In genomic region chr10:110496553-110497437, GRCh38 we compare ENCODE assay signal across 8 cellular contexts. TPM values are rescaled to one million over a fixed set of nuclear protein-coding genes. Genes with fewer than 3 reads are reported as not detected.
A peak's percentile ranks its signal among the peaks of the same experiment; 100 is the strongest.
DNase-seq lines count a peak whose midpoint lies in the region; ATAC-seq and TF ChIP-seq lines count a peak whose summit lies in the region.

No MANE protein-coding gene starts in this region.

- ATAC-seq in GM18867 (IDR thresholded peaks at IDR 0.05; ENCODE audit: unreplicated experiment) (no peak), GM21717 (IDR thresholded peaks at IDR 0.05; ENCODE audit: unreplicated experiment) (no peak)

- intact Hi-C loops in lower leg skin (cut with DNase I; ENCODE audit: low total_unique reads): no loop called here

- H3K27me3 ChIP-seq in HL-60 (ENCODE audit: insufficient read depth, poor library complexity, severe bottlenecking) (no peaks in the 10 kb centered on the region), tibial nerve (no peaks in the 10 kb centered on the region)

- TF ChIP-seq EP300 in tibial nerve (IDR thresholded peaks at IDR 0.05): no peak

- 7 to 9% methylated on average over 22 of the region's 22 CpGs for WGBS in lower leg skin, 2 donors
- WGBS in tibial nerve, 2 donors: 20 to 21% methylated on average over 22 of the region's 22 CpGs

- DNase-seq in ACHN: peak; percentile 74
- no peak for DNase-seq in HL-60 (ENCODE audit: low read depth in 1 of 2, low spot score in 1 of 2)
- DNase-seq in astrocyte of the hippocampus (ENCODE audit: low read depth, low spot score): peak; percentile 40
- DNase-seq in lower leg skin (ENCODE audit: low spot score in 2 of 2): peak in 1 of 2 donors; percentile 85
- peak in 1 of 2 donors; percentile 43 for DNase-seq in tibial nerve (ENCODE audit: low spot score in 2 of 2)
- no peak for DNase-seq in AG08395 (ENCODE audit: low spot score)

- H3K4me1 ChIP-seq in tibial nerve: peaks cover 0 to 55% (median 35%) of the 10 kb centered on the region in 4 donors

- no peaks in the 10 kb centered on the region for H3K36me3 ChIP-seq in tibial nerve

- peak overlapping the region; percentile 19; the same call in 1 of the 2 replicates for H3K27ac ChIP-seq in HL-60 (replicated peaks)
- peak overlapping the region; percentile 88 to 96 (median 93) for H3K27ac ChIP-seq in tibial nerve

- H3K4me3 ChIP-seq in HL-60 (replicated peaks; ENCODE audit: insufficient read depth, low read length): peak overlapping the region; percentile 63
- H3K4me3 ChIP-seq in lower leg skin (ENCODE audit: low read depth, poor library complexity, severe bottlenecking): peak overlapping the region; percentile 74
- peak overlapping the region; percentile 63 to 93 (median 83) for H3K4me3 ChIP-seq in tibial nerve

- in situ Hi-C loops in ACHN (cut with HindIII; ENCODE audit: low pct_ligation_motif_present, low pct_unique_long_range_greater_than_20kb, low sequenced_read_pairs): no loop called here

- TF ChIP-seq CTCF in HL-60 (IDR thresholded peaks at IDR 0.05; ENCODE audit: insufficient read depth, low read length) (no peak), lower leg skin (IDR thresholded peaks at IDR 0.05) (no peak), tibial nerve (IDR thresholded peaks at IDR 0.05) (no peak)

- TF ChIP-seq POLR2A in lower leg skin (IDR thresholded peaks at IDR 0.05): no peak
- no peak for TF ChIP-seq POLR2A in tibial nerve (IDR thresholded peaks at IDR 0.05)

- H3K9me3 ChIP-seq in tibial nerve: no peaks in the 10 kb centered on the region

RNA-seq across cellular contexts. Expression of gene DUSP5, which starts 0.9 kb away (rescaled TPM):
- total RNA-seq in lower leg skin (10 to 100 TPM; 29.8 to 57.2 (median 32.9) TPM), tibial nerve (10 to 100 TPM; 12.4 to 27.9 (median 23.6) TPM)

Comparison
In these comparisons a context has a peak if more than half of its experiments do, and no peak if none do; other contexts are left out.
1. DNase-seq: peak in ACHN (single experiment) and astrocyte of the hippocampus (single experiment); none in HL-60 (0 of 2) and AG08395 (single experiment).
2. Peak in every context shown above with its lines, with median percentiles within 50 percentile points of each other: H3K4me3 ChIP-seq.